In the genomic region with DNA sequence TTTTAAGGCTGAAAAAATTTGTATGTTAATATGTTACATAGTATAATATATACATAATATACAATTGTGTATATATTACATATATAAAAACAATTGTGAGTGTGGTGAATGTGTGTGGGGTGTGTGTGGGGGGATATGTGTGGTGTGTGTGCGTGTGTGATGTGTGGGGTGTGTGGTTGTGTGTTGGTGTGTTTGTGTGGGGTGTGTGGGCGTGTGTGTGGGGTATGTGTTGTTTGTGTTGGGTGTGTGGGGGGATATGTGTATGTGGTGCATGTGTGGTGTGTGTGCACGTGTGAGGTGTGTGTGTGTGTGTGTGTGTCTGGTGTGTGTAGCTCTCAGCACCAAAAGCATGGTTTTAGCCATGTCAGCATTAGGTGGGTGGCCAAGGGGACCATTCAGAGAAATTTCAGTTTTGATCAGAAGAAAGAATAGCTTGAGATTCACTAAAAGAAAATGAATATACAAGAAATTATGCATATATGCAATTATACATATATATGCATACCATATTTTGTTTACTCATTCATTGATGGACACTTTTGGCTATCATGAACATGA, we compare ENCODE assay signal across 20 cellular contexts.
DNase-seq lines count a peak whose midpoint lies in the region; ATAC-seq, FAIRE-seq and TF ChIP-seq lines count a peak whose summit lies in the region.
"Had no signal": no experiment of that assay in that cellular context is flagged by ENCODE, and none has a peak within 500 bp of the region (broad histone marks: within the 10 kb centered on the region; RNA-seq: fewer than 3 reads in every experiment).

No MANE protein-coding gene starts in this region.

- peaks cover 4 to 19% of the 10 kb centered on the region in 2 experiments for H3K27me3 ChIP-seq in HepG2 (ENCODE audit: control insufficient read depth in 1 of 2, insufficient read depth in 2 of 2, low read length in 2 of 2)
- no peaks in the 10 kb centered on the region for H3K27me3 ChIP-seq in right lobe of liver
- H3K27me3 ChIP-seq in K562 (ENCODE audit: control insufficient read depth in 2 of 2, insufficient read depth in 2 of 2, low read length in 2 of 2), result peaks cover 4 to 5% of the 10 kb centered on the region in 2 experiments; a peak in 2 of 5 replicates
- no peaks in the 10 kb centered on the region for H3K27me3 ChIP-seq in Karpas-422 (ENCODE audit: low read length)

- no peak overlapping the region for H2AFZ ChIP-seq in HepG2 (ENCODE audit: low read length)
- no peak overlapping the region for H2AFZ ChIP-seq in K562 (ENCODE audit: low read depth, low read length)
- H2AFZ ChIP-seq in Karpas-422 (ENCODE audit: low read length), result no peak overlapping the region
- H2AFZ ChIP-seq: GM23338 had no signal

- no TSS peak for BruUV-seq in HepG2 (replicated peaks; lab: Mats Ljungman, UMichigan)
- no TSS peak for BruUV-seq in K562 (replicated peaks; lab: Mats Ljungman, UMichigan)

- H4K20me1 ChIP-seq in HepG2 (ENCODE audit: insufficient read depth, low read length) (no peaks in the 10 kb centered on the region), K562 (replicated peaks; ENCODE audit: control insufficient read depth, insufficient read depth, low read length) (no peaks in the 10 kb centered on the region), Karpas-422 (ENCODE audit: insufficient read depth, low read depth, low read length) (no peaks in the 10 kb centered on the region)

- no peak for FAIRE-seq in HepG2 (lab: Jason Lieb, UNC)
- no peak for FAIRE-seq in K562 (lab: Jason Lieb, UNC)
- peak; percentile 96 for FAIRE-seq in urothelium cell line (lab: Jason Lieb, UNC)
- FAIRE-seq: GM12891, GM18507 had no signal

- H3K79me2 ChIP-seq in HepG2 (ENCODE audit: insufficient read depth, low read length) (no peaks in the 10 kb centered on the region), K562 (ENCODE audit: control insufficient read depth, insufficient read depth, low read length) (no peaks in the 10 kb centered on the region), Karpas-422 (ENCODE audit: low read length) (no peaks in the 10 kb centered on the region)

- TF ChIP-seq POLR2A in HepG2 (IDR thresholded peaks at IDR 0.05; ENCODE audit: insufficient read depth in 1 of 2, low read depth in 2 of 2, low read length in 2 of 2) (no peak), right lobe of liver (IDR thresholded peaks at IDR 0.05) (no peak), K562 (conservative IDR thresholded peaks at IDR 0.05) (no peak)

- no peak overlapping the region for H3K9ac ChIP-seq in HepG2 (ENCODE audit: insufficient read depth, low read depth, low read length)
- H3K9ac ChIP-seq in K562 (ENCODE audit: insufficient read depth in 1 of 2, low read depth in 2 of 2, low read length in 2 of 2), result no peak overlapping the region
- no peak overlapping the region for H3K9ac ChIP-seq in Karpas-422 (ENCODE audit: low read length)

- intact Hi-C loops in HepG2 (cut with micrococcal nuclease; ENCODE audit: unreplicated experiment), result no loop called here
- intact Hi-C loops in right lobe of liver (cut with DNase I), result no loop called here
- intact Hi-C loops in K562 (cut with micrococcal nuclease), result no loop called here

- TF ChIP-seq EP300 in HepG2 (IDR thresholded peaks at IDR 0.05; ENCODE audit: low read depth in 2 of 2, low read length in 2 of 2) (no peak), HepG2 (CRISPR knock-in tag; IDR thresholded peaks at IDR 0.05; ENCODE audit: borderline replicate concordance) (no peak), K562 (IDR thresholded peaks at IDR 0.05; ENCODE audit: low read length) (no peak)

- no peaks in the 10 kb centered on the region for H3K9me3 ChIP-seq in HepG2 (ENCODE audit: low read length)
- H3K9me3 ChIP-seq in right lobe of liver, result no peaks in the 10 kb centered on the region
- no peaks in the 10 kb centered on the region for H3K9me3 ChIP-seq in K562 (replicated peaks; ENCODE audit: control insufficient read depth, insufficient read depth, low read depth, low read length)
- H3K9me3 ChIP-seq in Karpas-422 (ENCODE audit: low read length), result no peaks in the 10 kb centered on the region

- 13% methylated on average over 3 of the region's 3 CpGs for WGBS in HepG2 (ENCODE audit: low lambda C conversion rate)
- 74% methylated on average over 3 of the region's 3 CpGs for WGBS in right lobe of liver (ENCODE audit: insufficient coverage, low coverage, low lambda C conversion rate, missing lambda C conversion rate)
- WGBS in K562 (ENCODE audit: insufficient coverage, low coverage, missing lambda C conversion rate), result 18% methylated on average over 3 of the region's 3 CpGs

- CTCF ChIA-PET in HepG2 (lab: Yijun Ruan, JAX; ENCODE audit: low intra/inter-chr PET ratio, low total read pairs) (no interaction called here), K562 (lab: Yijun Ruan, JAX; ENCODE audit: low intra/inter-chr PET ratio) (no interaction called here)

- H3K4me2 ChIP-seq in HepG2 (ENCODE audit: low read depth, low read length) (no peak overlapping the region), K562 (ENCODE audit: insufficient read depth, low read length) (no peak overlapping the region), Karpas-422 (ENCODE audit: low read depth, low read length, poor library complexity, severe bottlenecking) (no peak overlapping the region)
- H3K4me2 ChIP-seq: GM23338 had no signal

- in situ Hi-C loops in HepG2 (cut with HindIII; ENCODE audit: extremely low pct_ligation_motif_present, low pct_unique_long_range_greater_than_20kb) (no loop called here), K562 (cut with MboI) (no loop called here)

- no peaks in the 10 kb centered on the region for H3K9me2 ChIP-seq in Karpas-422 (replicated peaks; ENCODE audit: insufficient read depth, low read length)

- H3K4me3 ChIP-seq in HepG2 (replicated peaks in 1 of 3; ENCODE audit: insufficient read depth in 1 of 3, low read depth in 2 of 3, low read length in 3 of 3), result no peak overlapping the region
- no peak overlapping the region for H3K4me3 ChIP-seq in right lobe of liver
- no peak overlapping the region for H3K4me3 ChIP-seq in K562
- H3K4me3 ChIP-seq in Karpas-422 (ENCODE audit: low read length), result no peak overlapping the region
- H3K4me3 ChIP-seq: GM23338 had no signal

- DNase-seq in HepG2 (ENCODE audit: low spot score) (no peak), right lobe of liver (no peak), K562 (ENCODE audit: extremely low read depth in 1 of 4, low spot score in 3 of 4) (no peak), urothelium cell line (ENCODE audit: low spot score) (no peak), Karpas-422 (no peak), NCI-H446 (lab: John Stamatoyannopoulos, UW) (no peak)
- DNase-seq: 8988T, C1 segment of cervical spinal cord, Calu3, COR-L47, DMS53, DMS79 treated with DMSO at 0.1 percent for 48 hours, GF-D8, H9, HFFc6 had no signal

- TF ChIP-seq RAD21 in HepG2 (CRISPR knock-in tag; IDR thresholded peaks at IDR 0.05) (no peak), K562 (CRISPR knock-in tag; conservative IDR thresholded peaks at IDR 0.05 in 1 of 2, IDR thresholded peaks at IDR 0.05 in 1 of 2) (no peak)

- TF ChIP-seq CTCF in HepG2 (CRISPR knock-in tag; IDR thresholded peaks at IDR 0.05) (no peak), right lobe of liver (IDR thresholded peaks at IDR 0.05) (no peak), K562 (IDR thresholded peaks at IDR 0.05 in 2 of 3, conservative IDR thresholded peaks at IDR 0.05 in 1 of 3; ENCODE audit: insufficient read depth in 2 of 3, low read depth in 1 of 3, low read length in 3 of 3) (no peak)

- H3K36me3 ChIP-seq in HepG2 (replicated peaks in 1 of 2; ENCODE audit: control insufficient read depth in 1 of 2, insufficient read depth in 2 of 2, low read length in 2 of 2) (no peaks in the 10 kb centered on the region), right lobe of liver (no peaks in the 10 kb centered on the region), K562 (ENCODE audit: control insufficient read depth, insufficient read depth, low read length) (no peaks in the 10 kb centered on the region), Karpas-422 (ENCODE audit: insufficient read depth, low read length) (no peaks in the 10 kb centered on the region)

- H3K4me1 ChIP-seq in HepG2 (ENCODE audit: insufficient read depth, low read length) (no peaks in the 10 kb centered on the region), right lobe of liver (no peaks in the 10 kb centered on the region), K562 (replicated peaks in 1 of 2; ENCODE audit: control insufficient read depth in 2 of 2, insufficient read depth in 2 of 2, low read length in 2 of 2) (peaks cover 0 to 21% of the 10 kb centered on the region in 2 experiments; a peak in 3 of 5 replicates), Karpas-422 (ENCODE audit: low read length) (no peaks in the 10 kb centered on the region)

- no peaks in the 10 kb centered on the region for H3K9me1 ChIP-seq in K562 (ENCODE audit: control insufficient read depth, insufficient read depth, low read length)

- no peak for ATAC-seq in HepG2
- no peak for ATAC-seq in right lobe of liver
- no peak for ATAC-seq in K562
- ATAC-seq in HG03095 (IDR thresholded peaks at IDR 0.05; ENCODE audit: unreplicated experiment), result no peak
- ATAC-seq: GM23338, HCT116 had no signal

- no peak overlapping the region for H3K27ac ChIP-seq in HepG2 (ENCODE audit: extremely low read length, insufficient read depth, low read length)
- no peak overlapping the region for H3K27ac ChIP-seq in right lobe of liver
- H3K27ac ChIP-seq in K562 (ENCODE audit: extremely low read depth, low read depth, low read length), result no peak overlapping the region
- no peak overlapping the region for H3K27ac ChIP-seq in Karpas-422 (ENCODE audit: low read length)

- POLR2A ChIA-PET in HepG2 (lab: Yijun Ruan, JAX), result no interaction called here
- POLR2A ChIA-PET in K562 (lab: Yijun Ruan, JAX), result no interaction called here

TF ChIP-seq in HepG2, 621 proteins besides CTCF, POLR2A, EP300 and RAD21 (continues in another document):
- TF ChIP-seq MAFF (IDR thresholded peaks at IDR 0.05; ENCODE audit: low read depth, low read length) (peak; percentile 58), ATRX (CRISPR knock-in tag; IDR thresholded peaks at IDR 0.05; ENCODE audit: borderline replicate concordance) (no peak), MAFK (conservative IDR thresholded peaks at IDR 0.05 in 1 of 2, IDR thresholded peaks at IDR 0.05 in 1 of 2; ENCODE audit: low read length in 2 of 2) (peak in 1 of 2 experiments; percentile 74; a peak in 3 of 4 replicates), PTBP1 (IDR thresholded peaks at IDR 0.05; ENCODE audit: low read depth, low read length, poor library complexity, severe bottlenecking) (no peak), NFYB (CRISPR knock-in tag; IDR thresholded peaks at IDR 0.05) (no peak), ZNF616 (CRISPR knock-in tag; IDR thresholded peaks at IDR 0.05; ENCODE audit: low read depth) (no peak)

TF ChIP-seq in K562, 482 proteins besides CTCF, POLR2A, EP300 and RAD21 (continues in another document):
- TF ChIP-seq ARHGAP35 (IDR thresholded peaks at IDR 0.05; ENCODE audit: partially characterized antibody) (no peak), TEAD1 (CRISPR knock-in tag; IDR thresholded peaks at IDR 0.05) (no peak), LEF1 (IDR thresholded peaks at IDR 0.05) (no peak), MXI1 (IDR thresholded peaks at IDR 0.05; ENCODE audit: low read depth, low read length) (no peak), ZNF583 (CRISPR knock-in tag; IDR thresholded peaks at IDR 0.05) (no peak)

Comparison
In these comparisons a context has a peak if more than half of its experiments do, and no peak if none do; other contexts are left out.
1. Of the 241 proteins assayed by ChIP-seq in both HepG2 and K562: peak only in HepG2: none; only in K562: MAFG; in both: MAFF; in neither: 237; mixed calls (peak in some experiments, not most) for 2.